Comparison of ENCODE assay signal across 9 cellular contexts in the genomic region with DNA sequence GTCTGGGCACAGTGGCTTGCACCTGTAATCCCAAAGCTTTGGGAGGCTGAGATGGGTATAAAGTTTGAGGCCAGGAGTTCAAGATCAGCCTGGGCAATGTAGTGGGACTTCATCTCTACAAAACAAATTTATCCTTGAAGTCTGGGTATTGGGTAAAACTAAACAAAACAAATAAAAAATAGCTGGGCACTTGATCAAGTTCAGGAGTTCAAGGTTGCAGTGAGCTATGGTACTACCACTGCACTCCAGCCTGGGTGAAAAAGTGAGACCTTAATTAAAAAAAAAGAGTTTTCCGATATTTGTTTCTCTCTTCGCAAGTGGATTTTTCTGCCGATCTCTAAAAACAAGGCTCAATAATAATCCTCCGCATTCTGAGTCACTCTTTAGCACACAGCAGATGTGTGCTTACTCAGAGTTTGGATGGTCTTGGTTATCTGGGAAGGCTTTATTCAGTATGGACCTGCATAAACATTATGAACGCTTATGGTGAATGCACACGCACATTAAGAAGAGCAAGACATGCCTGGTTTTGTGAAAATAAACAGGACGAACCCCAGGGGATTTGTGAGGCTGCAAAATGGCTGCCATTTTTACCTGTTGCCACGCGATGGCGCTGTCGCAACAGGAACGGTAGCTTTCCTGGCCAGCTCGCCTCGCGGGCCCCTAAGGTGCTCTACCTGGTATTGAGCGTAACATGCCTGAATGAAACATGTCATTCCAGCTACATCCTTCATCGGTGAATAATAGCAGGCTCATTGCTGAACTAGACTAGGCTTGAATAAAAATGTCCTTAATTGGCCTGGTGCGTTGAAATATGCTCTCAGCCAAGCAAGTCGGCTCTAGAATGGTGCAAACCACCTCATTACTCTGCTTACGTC. TPM values are rescaled to one million over a fixed set of nuclear protein-coding genes. Genes with fewer than 3 reads are reported as not detected.
DNase-seq lines count a peak whose midpoint lies in the region; ATAC-seq, FAIRE-seq and TF ChIP-seq lines count a peak whose summit lies in the region.
"Had no signal": no experiment of that assay in that cellular context is flagged by ENCODE, and none has a peak within 500 bp of the region (broad histone marks: within the 10 kb centered on the region; RNA-seq: fewer than 3 reads in every experiment).

No MANE protein-coding gene starts in this region.

- no peaks in the 10 kb centered on the region for H3K36me3 ChIP-seq in small intestine (ENCODE audit: control insufficient read depth in 2 of 2, insufficient read depth in 2 of 2, low read length in 2 of 2)
- H3K36me3 ChIP-seq: BLaER1 had no signal

- no peak overlapping the region for H3K27ac ChIP-seq in small intestine (ENCODE audit: low read depth in 1 of 2, low read length in 1 of 2)
- H3K27ac ChIP-seq: BLaER1 had no signal

- WGBS in small intestine, 3 donors, result 23 to 24% (median 23%) methylated on average over 20 of the region's 20 CpGs

- H3K4me3 ChIP-seq in astrocyte of the spinal cord (ENCODE audit: low read depth, low read length) (no peak overlapping the region), small intestine (ENCODE audit: low read depth in 1 of 2, low read length in 2 of 2) (no peak overlapping the region)
- H3K4me3 ChIP-seq: BLaER1 had no signal

- peak; percentile 81 for DNase-seq in DMS 273 (lab: John Stamatoyannopoulos, UW; ENCODE audit: unreplicated experiment)
- no peak for DNase-seq in DMS 273 treated with DMSO at 0.1 percent for 48 hours (lab: John Stamatoyannopoulos, UW)
- DNase-seq in NCI-H1417 treated with DMSO at 0.1 percent for 48 hours (lab: John Stamatoyannopoulos, UW), result peak; percentile 21
- peak in 4 of 5 experiments; percentile 13 to 50 (median 21) for DNase-seq in T-helper 2 cell
- DNase-seq in astrocyte of the spinal cord (ENCODE audit: low read depth, low spot score), result peak; percentile 63
- DNase-seq in iPS-NIHi11 (ENCODE audit: low spot score), result peak; percentile 78
- peak; percentile 56 for DNase-seq in small intestine

- H3K27me3 ChIP-seq in small intestine (ENCODE audit: control insufficient read depth in 2 of 2, insufficient read depth in 2 of 2, low read length in 2 of 2), result peaks cover 0 to 2% of the 10 kb centered on the region in 2 donors
- H3K27me3 ChIP-seq: BLaER1 had no signal

- no peaks in the 10 kb centered on the region for H3K9me3 ChIP-seq in small intestine (ENCODE audit: control insufficient read depth, low read depth)
- H3K9me3 ChIP-seq: BLaER1 had no signal

- peak; percentile 90 for ATAC-seq in HG02623 (IDR thresholded peaks at IDR 0.05; ENCODE audit: unreplicated experiment)

- H3K4me1 ChIP-seq in small intestine (ENCODE audit: control insufficient read depth in 2 of 2, insufficient read depth in 1 of 2, low read depth in 1 of 2, low read length in 1 of 2), result no peaks in the 10 kb centered on the region
- H3K4me1 ChIP-seq: BLaER1 had no signal

- peak; percentile 88 for TF ChIP-seq CTCF in astrocyte of the spinal cord (IDR thresholded peaks at IDR 0.05; ENCODE audit: low read depth, low read length)

- FAIRE-seq in small intestine (lab: Jason Lieb, UNC), result no peak

- in situ Hi-C loops in astrocyte of the spinal cord (cut with HindIII; ENCODE audit: low sequenced_read_pairs), result no loop called here

RNA-seq across cellular contexts. Expression of gene OPN5, which starts 6.0 kb away (rescaled TPM):
- polyA plus RNA-seq in small intestine, result not detected
